ENCODE assay signal across 20 cellular contexts in genomic region chr15:64187396-64188191, GRCh38. TPM values are rescaled to one million over a fixed set of nuclear protein-coding genes. Genes with fewer than 3 reads are reported as not detected.
DNase-seq lines count a peak whose midpoint lies in the region; ATAC-seq and TF ChIP-seq lines count a peak whose summit lies in the region.
"Had no signal": no experiment of that assay in that cellular context is flagged by ENCODE, and none has a peak within 500 bp of the region (broad histone marks: within the 10 kb centered on the region; RNA-seq: fewer than 3 reads in every experiment).

No MANE protein-coding gene starts in this region.

- H3K27me3 ChIP-seq in adipocyte (replicated peaks; ENCODE audit: control insufficient read depth, insufficient read depth, low read length), result no peaks in the 10 kb centered on the region
- H3K27me3 ChIP-seq in osteoblast (ENCODE audit: insufficient read depth, low read length), result no peaks in the 10 kb centered on the region
- H3K27me3 ChIP-seq: brain microvascular endothelial cell, heart left ventricle had no signal

- H3K27ac Mint-ChIP-seq in activated CD8-positive, alpha-beta memory T cell treated with anti-CD3 and anti-CD28 coated beads, Interleukin-2, amount 10 ng/mL, durations not matched to agents 7 days and 5 days, result peak overlapping the region; percentile 88
- H3K27ac Mint-ChIP-seq: activated naive CD4-positive, alpha-beta T cell treated with anti-CD3 and anti-CD28 coated beads, Interleukin-2, amount 50 U/mL, for 24 hours had no signal

- no peaks in the 10 kb centered on the region for H3K79me2 ChIP-seq in osteoblast (ENCODE audit: insufficient read depth, low read length)

- DNase-seq in activated CD8-positive, alpha-beta memory T cell treated with anti-CD3 and anti-CD28 coated beads, Interleukin-2, amount 10 ng/mL, durations not matched to agents 7 days and 5 days, result no peak
- no peak for DNase-seq in activated CD8-positive, alpha-beta memory T cell treated with anti-CD3 and anti-CD28 coated beads for 24 hours
- no peak for DNase-seq in HEK293T (ENCODE audit: extremely low spot score)
- peak; percentile 25 for DNase-seq in adipocyte (ENCODE audit: low read depth)
- peak; percentile 8 for DNase-seq in osteoblast (ENCODE audit: insufficient read length, low spot score, missing footprints)
- no peak for DNase-seq in HCEC 1CT
- DNase-seq in stimulated activated naive CD4-positive, alpha-beta T cell (lab: John Stamatoyannopoulos, UW), result no peak
- DNase-seq: ACHN, brain microvascular endothelial cell, DND-41, H7, heart left ventricle, KG1, naive B cell, NCI-H1048, NCI-H2081, NCI-H69, psoas muscle had no signal

- peaks cover 23% of the 10 kb centered on the region for H3K4me1 Mint-ChIP-seq in activated CD8-positive, alpha-beta memory T cell treated with anti-CD3 and anti-CD28 coated beads, Interleukin-2, amount 10 ng/mL, durations not matched to agents 7 days and 5 days
- H3K4me1 Mint-ChIP-seq: activated naive CD4-positive, alpha-beta T cell treated with anti-CD3 and anti-CD28 coated beads, Interleukin-2, amount 50 U/mL, for 24 hours; naive B cell had no signal

- CTCF ChIA-PET in activated CD8-positive, alpha-beta memory T cell treated with anti-CD3 and anti-CD28 coated beads, Interleukin-2, amount 10 ng/mL, durations not matched to agents 7 days and 5 days (lab: Charles Lee), result interaction anchor here (1.1 to 1.2 kb wide), 3 partner anchors 24 to 200 kb away, joined by 3 read pairs; partner anchors contain the start of gene TRIP4
- CTCF ChIA-PET in HEK293T (lab: Yijun Ruan, JAX), result interaction anchor here (0.5 to 0.7 kb wide), 2 partner anchors 111 to 206 kb away, joined by 3 read pairs; no protein-coding TSS in a partner anchor

- H3K36me3 ChIP-seq in adipocyte (ENCODE audit: control insufficient read depth, insufficient read depth, low read length, severe bottlenecking) (peaks cover 20% of the 10 kb centered on the region), osteoblast (ENCODE audit: insufficient read depth, low read length) (peaks cover 15% of the 10 kb centered on the region)
- H3K36me3 ChIP-seq: brain microvascular endothelial cell had no signal

- POLR2A ChIA-PET in HEK293T (lab: Yijun Ruan, JAX), result no interaction called here

- no peak for TF ChIP-seq CTCF in osteoblast (IDR thresholded peaks at IDR 0.05; ENCODE audit: extremely low read depth, low read depth, low read length)

- H3K9me3 ChIP-seq in adipocyte (ENCODE audit: control insufficient read depth, low read length), result no peaks in the 10 kb centered on the region
- H3K9me3 ChIP-seq in osteoblast (ENCODE audit: low read depth, low read length), result no peaks in the 10 kb centered on the region
- H3K9me3 ChIP-seq: heart left ventricle, psoas muscle had no signal

- peaks cover 2% of the 10 kb centered on the region for H3K9me3 Mint-ChIP-seq in activated CD8-positive, alpha-beta memory T cell treated with anti-CD3 and anti-CD28 coated beads, Interleukin-2, amount 10 ng/mL, durations not matched to agents 7 days and 5 days (ENCODE audit: low read depth)
- H3K9me3 Mint-ChIP-seq: activated naive CD4-positive, alpha-beta T cell treated with anti-CD3 and anti-CD28 coated beads, Interleukin-2, amount 50 U/mL, for 24 hours; naive B cell had no signal

- no peaks in the 10 kb centered on the region for H3K27me3 Mint-ChIP-seq in activated CD8-positive, alpha-beta memory T cell treated with anti-CD3 and anti-CD28 coated beads, Interleukin-2, amount 10 ng/mL, durations not matched to agents 7 days and 5 days
- H3K27me3 Mint-ChIP-seq: activated naive CD4-positive, alpha-beta T cell treated with anti-CD3 and anti-CD28 coated beads, Interleukin-2, amount 50 U/mL, for 24 hours; naive B cell had no signal

- no peak overlapping the region for H3K27ac ChIP-seq in osteoblast (ENCODE audit: low read depth, low read length)
- H3K27ac ChIP-seq: brain microvascular endothelial cell, heart left ventricle, psoas muscle had no signal

- H3K4me3 Mint-ChIP-seq in activated CD8-positive, alpha-beta memory T cell treated with anti-CD3 and anti-CD28 coated beads, Interleukin-2, amount 10 ng/mL, durations not matched to agents 7 days and 5 days, result peak overlapping the region; percentile 75
- H3K4me3 Mint-ChIP-seq: activated naive CD4-positive, alpha-beta T cell treated with anti-CD3 and anti-CD28 coated beads, Interleukin-2, amount 50 U/mL, for 24 hours; naive B cell had no signal

- H2AFZ ChIP-seq in osteoblast (ENCODE audit: low read length), result no peak overlapping the region

- ATAC-seq in activated CD8-positive, alpha-beta memory T cell treated with anti-CD3 and anti-CD28 coated beads, Interleukin-2, amount 10 ng/mL, durations not matched to agents 7 days and 5 days, result peak; percentile 25
- no peak for ATAC-seq in HG02623 (IDR thresholded peaks at IDR 0.05; ENCODE audit: unreplicated experiment)
- ATAC-seq: heart left ventricle, psoas muscle had no signal

- H4K20me1 ChIP-seq in osteoblast (ENCODE audit: insufficient read depth, low read length), result no peaks in the 10 kb centered on the region

- no peak overlapping the region for H3K4me2 ChIP-seq in osteoblast (ENCODE audit: insufficient read depth, low read length)

- no peak overlapping the region for H3K9ac ChIP-seq in adipocyte (ENCODE audit: low read length)

- peaks cover 8% of the 10 kb centered on the region for H3K4me1 ChIP-seq in adipocyte (ENCODE audit: control insufficient read depth, insufficient read depth, low read length)
- no peaks in the 10 kb centered on the region for H3K4me1 ChIP-seq in osteoblast (ENCODE audit: insufficient read depth, low read length)
- H3K4me1 ChIP-seq: heart left ventricle, psoas muscle had no signal

- peaks cover 27% of the 10 kb centered on the region for H3K36me3 Mint-ChIP-seq in activated CD8-positive, alpha-beta memory T cell treated with anti-CD3 and anti-CD28 coated beads, Interleukin-2, amount 10 ng/mL, durations not matched to agents 7 days and 5 days

- H3K4me3 ChIP-seq in adipocyte (ENCODE audit: low read length) (no peak overlapping the region), osteoblast (ENCODE audit: insufficient read depth, low read length) (no peak overlapping the region)
- H3K4me3 ChIP-seq: psoas muscle had no signal

TF ChIP-seq in HEK293T, 16 proteins besides CTCF, POLR2A, EP300 and RAD21:
- TF ChIP-seq ARNT (IDR thresholded peaks at IDR 0.05) (no peak), PKNOX1 (IDR thresholded peaks at IDR 0.05) (0 out of 2 replicates have a peak, but pooled peaks have one; percentile 7)
TF ChIP-seq in HEK293T: peak in this region for 1.

RNA-seq across cellular contexts. Expression of gene PPIB, which starts 24.8 kb away (rescaled TPM):
- 100 to 1,000 TPM; 308 to 386 TPM for total RNA-seq in activated CD8-positive, alpha-beta memory T cell treated with anti-CD3 and anti-CD28 coated beads, Interleukin-2, amount 10 ng/mL, durations not matched to agents 7 days and 5 days
- 954 and 1,032 TPM in 2 replicates for total RNA-seq in osteoblast

RNA-seq across cellular contexts. Expression of gene SNX22, which starts 36.1 kb away (rescaled TPM):
- under 1 TPM; 0.21 to 0.35 TPM for total RNA-seq in activated CD8-positive, alpha-beta memory T cell treated with anti-CD3 and anti-CD28 coated beads, Interleukin-2, amount 10 ng/mL, durations not matched to agents 7 days and 5 days
- total RNA-seq in osteoblast, result under 0.01 and 0.29 TPM in 2 replicates

Comparison
In these comparisons a context has a peak if more than half of its experiments do, and no peak if none do; other contexts are left out.
1. DNase-seq: peak in adipocyte (single experiment) and osteoblast (single experiment); none in activated CD8-positive, alpha-beta memory T cell treated with anti-CD3 and anti-CD28 coated beads, Interleukin-2, amount 10 ng/mL, durations not matched to agents 7 days and 5 days (single experiment), activated CD8-positive, alpha-beta memory T cell treated with anti-CD3 and anti-CD28 coated beads for 24 hours (single experiment), HEK293T (single experiment), HCEC 1CT (single experiment) and stimulated activated naive CD4-positive, alpha-beta T cell (0 of 6).